In the genomic region with DNA sequence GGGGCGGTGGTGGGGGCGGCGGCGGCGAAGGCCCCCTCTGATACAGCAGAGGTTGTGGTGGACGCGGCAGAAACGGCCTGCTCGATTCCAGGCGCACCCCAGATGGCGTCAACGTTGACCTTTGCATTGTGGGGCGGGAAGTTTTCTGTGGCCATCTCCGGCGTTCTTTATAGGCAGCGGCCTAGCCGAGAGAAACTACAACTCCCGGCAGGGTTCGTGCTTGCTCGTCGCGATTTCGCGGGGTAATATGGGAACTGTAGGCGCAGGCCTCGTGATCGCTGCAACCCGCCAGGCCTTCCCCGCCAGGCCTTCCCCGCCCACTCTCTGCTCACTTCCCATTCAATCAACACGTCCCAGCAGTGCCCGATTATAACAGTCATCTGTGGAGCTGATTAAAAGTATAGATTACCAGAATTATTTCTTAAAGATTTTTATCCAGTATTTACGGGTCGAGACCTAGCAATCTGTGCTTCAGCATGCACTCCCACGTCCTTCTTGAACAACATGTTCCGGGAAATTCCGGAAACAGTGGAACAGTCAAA, we compare ENCODE assay signal across 1 cellular context.
TF ChIP-seq lines count a peak whose summit lies in the region.

Gene BOD1, minus strand, starts transcription at position 74 of the 542 bp plus-strand sequence. CDS start 214 bp downstream, outside the sequence.

TF ChIP-seq in K562, 482 proteins besides CTCF, POLR2A, EP300 and RAD21 (continued from another document and continues in another):
- TF ChIP-seq, protein P1, sequence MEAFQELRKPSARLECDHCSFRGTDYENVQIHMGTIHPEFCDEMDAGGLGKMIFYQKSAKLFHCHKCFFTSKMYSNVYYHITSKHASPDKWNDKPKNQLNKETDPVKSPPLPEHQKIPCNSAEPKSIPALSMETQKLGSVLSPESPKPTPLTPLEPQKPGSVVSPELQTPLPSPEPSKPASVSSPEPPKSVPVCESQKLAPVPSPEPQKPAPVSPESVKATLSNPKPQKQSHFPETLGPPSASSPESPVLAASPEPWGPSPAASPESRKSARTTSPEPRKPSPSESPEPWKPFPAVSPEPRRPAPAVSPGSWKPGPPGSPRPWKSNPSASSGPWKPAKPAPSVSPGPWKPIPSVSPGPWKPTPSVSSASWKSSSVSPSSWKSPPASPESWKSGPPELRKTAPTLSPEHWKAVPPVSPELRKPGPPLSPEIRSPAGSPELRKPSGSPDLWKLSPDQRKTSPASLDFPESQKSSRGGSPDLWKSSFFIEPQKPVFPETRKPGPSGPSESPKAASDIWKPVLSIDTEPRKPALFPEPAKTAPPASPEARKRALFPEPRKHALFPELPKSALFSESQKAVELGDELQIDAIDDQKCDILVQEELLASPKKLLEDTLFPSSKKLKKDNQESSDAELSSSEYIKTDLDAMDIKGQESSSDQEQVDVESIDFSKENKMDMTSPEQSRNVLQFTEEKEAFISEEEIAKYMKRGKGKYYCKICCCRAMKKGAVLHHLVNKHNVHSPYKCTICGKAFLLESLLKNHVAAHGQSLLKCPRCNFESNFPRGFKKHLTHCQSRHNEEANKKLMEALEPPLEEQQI (IDR thresholded peaks at IDR 0.05): no peak; the same call in 1 of the 2 replicates
- TF ChIP-seq, protein P2, sequence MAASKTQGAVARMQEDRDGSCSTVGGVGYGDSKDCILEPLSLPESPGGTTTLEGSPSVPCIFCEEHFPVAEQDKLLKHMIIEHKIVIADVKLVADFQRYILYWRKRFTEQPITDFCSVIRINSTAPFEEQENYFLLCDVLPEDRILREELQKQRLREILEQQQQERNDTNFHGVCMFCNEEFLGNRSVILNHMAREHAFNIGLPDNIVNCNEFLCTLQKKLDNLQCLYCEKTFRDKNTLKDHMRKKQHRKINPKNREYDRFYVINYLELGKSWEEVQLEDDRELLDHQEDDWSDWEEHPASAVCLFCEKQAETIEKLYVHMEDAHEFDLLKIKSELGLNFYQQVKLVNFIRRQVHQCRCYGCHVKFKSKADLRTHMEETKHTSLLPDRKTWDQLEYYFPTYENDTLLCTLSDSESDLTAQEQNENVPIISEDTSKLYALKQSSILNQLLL (CRISPR knock-in tag; IDR thresholded peaks at IDR 0.05; ENCODE audit: borderline replicate concordance): no peak
- TF ChIP-seq NCOA4 (IDR thresholded peaks at IDR 0.05; ENCODE audit: partially characterized antibody) (no peak), TEAD4 (IDR thresholded peaks at IDR 0.05; ENCODE audit: low read length) (peak; percentile 24; the same call in 1 of the 2 replicates), TEAD4 (CRISPR knock-in tag; IDR thresholded peaks at IDR 0.05; ENCODE audit: borderline replicate concordance) (no peak), ZNF253 (CRISPR knock-in tag; conservative IDR thresholded peaks at IDR 0.05) (no peak), KLF16 (IDR thresholded peaks at IDR 0.05) (no peak), SMARCE1 (IDR thresholded peaks at IDR 0.05) (peak; percentile 42; the same call in 1 of the 2 replicates), ZNF444 (CRISPR knock-in tag; IDR thresholded peaks at IDR 0.05) (no peak), ZNF280A (IDR thresholded peaks at IDR 0.05; ENCODE audit: low read depth, partially characterized antibody) (no peak), ZNF507 (tag; conservative IDR thresholded peaks at IDR 0.05) (no peak), HMG20B (CRISPR knock-in tag; IDR thresholded peaks at IDR 0.05) (no peak), ZNF23 (CRISPR knock-in tag; IDR thresholded peaks at IDR 0.05) (no peak), KLF13 (tag; IDR thresholded peaks at IDR 0.05; ENCODE audit: borderline replicate concordance, low read depth) (peak; percentile 88; the same call in 1 of the 2 replicates), PHF8 (IDR thresholded peaks at IDR 0.05; ENCODE audit: borderline replicate concordance, low read length) (no peak; the same call in 1 of the 2 replicates), PTRF (tag; IDR thresholded peaks at IDR 0.05) (no peak), GMEB1 (CRISPR knock-in tag; IDR thresholded peaks at IDR 0.05) (peak; percentile 77), MCM3 (IDR thresholded peaks at IDR 0.05) (no peak), POU5F1 (IDR thresholded peaks at IDR 0.05; ENCODE audit: borderline replicate concordance, low read depth, low read length, partially characterized antibody) (peak; percentile 98), CBX2 (IDR thresholded peaks at IDR 0.05; ENCODE audit: insufficient read depth, low read length, poor library complexity, severe bottlenecking) (no peak), MBD2 (IDR thresholded peaks at IDR 0.05; ENCODE audit: borderline replicate concordance, low read depth) (peak; percentile 98), ZNF146 (CRISPR knock-in tag; IDR thresholded peaks at IDR 0.05; ENCODE audit: unreplicated experiment) (no peak), ZNF354B (CRISPR knock-in tag; IDR thresholded peaks at IDR 0.05) (0 out of 2 replicates have a peak, but pooled peaks have one; percentile 52), ARID1B (IDR thresholded peaks at IDR 0.05) (peak; percentile 63), SUPT5H (IDR thresholded peaks at IDR 0.05) (no peak), LARP7 (IDR thresholded peaks at IDR 0.05) (no peak), TCF7 (IDR thresholded peaks at IDR 0.05; ENCODE audit: borderline replicate concordance) (no peak), L3MBTL2 (IDR thresholded peaks at IDR 0.05) (peak; percentile 78), HNRNPH1 (optimal IDR thresholded peaks at IDR 0.05; ENCODE audit: low read depth, low read length) (no peak), ZNF217 (CRISPR knock-in tag; IDR thresholded peaks at IDR 0.05) (no peak), MCM5 (IDR thresholded peaks at IDR 0.05; ENCODE audit: low read depth) (no peak), GABPB1 (CRISPR knock-in tag; IDR thresholded peaks at IDR 0.05) (peak; percentile 65; the same call in 1 of the 2 replicates), CBX3 (IDR thresholded peaks at IDR 0.05; ENCODE audit: borderline replicate concordance in 1 of 2, low read length in 2 of 2) (0 out of 3 replicates have a peak, but pooled peaks of 1 of the 2 experiments have one; percentile 25), CHD2 (IDR thresholded peaks at IDR 0.05; ENCODE audit: low read depth, low read length) (peak; percentile 62; the same call in 1 of the 2 replicates), GTF2E2 (tag; IDR thresholded peaks at IDR 0.05) (no peak), SNRNP70 (optimal IDR thresholded peaks at IDR 0.05; ENCODE audit: low read depth, low read length) (no peak), XRCC5 (IDR thresholded peaks at IDR 0.05; ENCODE audit: low read depth, low read length) (no peak), NCOA2 (IDR thresholded peaks at IDR 0.05; ENCODE audit: partially characterized antibody in 2 of 2) (no peak), ZKSCAN1 (IDR thresholded peaks at IDR 0.05; ENCODE audit: low read depth, low read length) (no peak), FOXM1 (IDR thresholded peaks at IDR 0.05; ENCODE audit: low read depth) (no peak), FOXM1 (CRISPR knock-in tag; IDR thresholded peaks at IDR 0.05; ENCODE audit: low read depth) (no peak), SNAPC5 (CRISPR knock-in tag; IDR thresholded peaks at IDR 0.05) (no peak), ZNF197 (CRISPR knock-in tag; IDR thresholded peaks at IDR 0.05; ENCODE audit: low read depth) (peak; percentile 99), PHTF2 (CRISPR knock-in tag; IDR thresholded peaks at IDR 0.05) (no peak; the same call in 1 of the 2 replicates), NR2F6 (CRISPR knock-in tag; IDR thresholded peaks at IDR 0.05) (no peak), CBFA2T2 (conservative IDR thresholded peaks at IDR 0.05) (peak; percentile 46), FIP1L1 (IDR thresholded peaks at IDR 0.05; ENCODE audit: low read depth, low read length, poor library complexity, severe bottlenecking) (no peak)
- TF ChIP-seq, protein P3, sequence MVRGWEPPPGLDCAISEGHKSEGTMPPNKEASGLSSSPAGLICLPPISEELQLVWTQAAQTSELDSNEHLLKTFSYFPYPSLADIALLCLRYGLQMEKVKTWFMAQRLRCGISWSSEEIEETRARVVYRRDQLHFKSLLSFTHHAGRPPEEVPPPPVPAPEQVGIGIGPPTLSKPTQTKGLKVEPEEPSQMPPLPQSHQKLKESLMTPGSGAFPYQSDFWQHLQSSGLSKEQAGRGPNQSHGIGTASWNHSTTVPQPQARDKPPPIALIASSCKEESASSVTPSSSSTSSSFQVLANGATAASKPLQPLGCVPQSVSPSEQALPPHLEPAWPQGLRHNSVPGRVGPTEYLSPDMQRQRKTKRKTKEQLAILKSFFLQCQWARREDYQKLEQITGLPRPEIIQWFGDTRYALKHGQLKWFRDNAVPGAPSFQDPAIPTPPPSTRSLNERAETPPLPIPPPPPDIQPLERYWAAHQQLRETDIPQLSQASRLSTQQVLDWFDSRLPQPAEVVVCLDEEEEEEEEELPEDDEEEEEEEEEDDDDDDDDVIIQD (CRISPR knock-in tag; IDR thresholded peaks at IDR 0.05): 0 out of 2 replicates have a peak, but pooled peaks have one; percentile 66
- TF ChIP-seq, protein P4, sequence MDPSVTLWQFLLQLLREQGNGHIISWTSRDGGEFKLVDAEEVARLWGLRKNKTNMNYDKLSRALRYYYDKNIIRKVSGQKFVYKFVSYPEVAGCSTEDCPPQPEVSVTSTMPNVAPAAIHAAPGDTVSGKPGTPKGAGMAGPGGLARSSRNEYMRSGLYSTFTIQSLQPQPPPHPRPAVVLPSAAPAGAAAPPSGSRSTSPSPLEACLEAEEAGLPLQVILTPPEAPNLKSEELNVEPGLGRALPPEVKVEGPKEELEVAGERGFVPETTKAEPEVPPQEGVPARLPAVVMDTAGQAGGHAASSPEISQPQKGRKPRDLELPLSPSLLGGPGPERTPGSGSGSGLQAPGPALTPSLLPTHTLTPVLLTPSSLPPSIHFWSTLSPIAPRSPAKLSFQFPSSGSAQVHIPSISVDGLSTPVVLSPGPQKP (CRISPR knock-in tag; IDR thresholded peaks at IDR 0.05): no peak
- TF ChIP-seq, protein P5, sequence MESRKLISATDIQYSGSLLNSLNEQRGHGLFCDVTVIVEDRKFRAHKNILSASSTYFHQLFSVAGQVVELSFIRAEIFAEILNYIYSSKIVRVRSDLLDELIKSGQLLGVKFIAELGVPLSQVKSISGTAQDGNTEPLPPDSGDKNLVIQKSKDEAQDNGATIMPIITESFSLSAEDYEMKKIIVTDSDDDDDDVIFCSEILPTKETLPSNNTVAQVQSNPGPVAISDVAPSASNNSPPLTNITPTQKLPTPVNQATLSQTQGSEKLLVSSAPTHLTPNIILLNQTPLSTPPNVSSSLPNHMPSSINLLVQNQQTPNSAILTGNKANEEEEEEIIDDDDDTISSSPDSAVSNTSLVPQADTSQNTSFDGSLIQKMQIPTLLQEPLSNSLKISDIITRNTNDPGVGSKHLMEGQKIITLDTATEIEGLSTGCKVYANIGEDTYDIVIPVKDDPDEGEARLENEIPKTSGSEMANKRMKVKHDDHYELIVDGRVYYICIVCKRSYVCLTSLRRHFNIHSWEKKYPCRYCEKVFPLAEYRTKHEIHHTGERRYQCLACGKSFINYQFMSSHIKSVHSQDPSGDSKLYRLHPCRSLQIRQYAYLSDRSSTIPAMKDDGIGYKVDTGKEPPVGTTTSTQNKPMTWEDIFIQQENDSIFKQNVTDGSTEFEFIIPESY (CRISPR knock-in tag; IDR thresholded peaks at IDR 0.05): no peak
- TF ChIP-seq, protein P6, sequence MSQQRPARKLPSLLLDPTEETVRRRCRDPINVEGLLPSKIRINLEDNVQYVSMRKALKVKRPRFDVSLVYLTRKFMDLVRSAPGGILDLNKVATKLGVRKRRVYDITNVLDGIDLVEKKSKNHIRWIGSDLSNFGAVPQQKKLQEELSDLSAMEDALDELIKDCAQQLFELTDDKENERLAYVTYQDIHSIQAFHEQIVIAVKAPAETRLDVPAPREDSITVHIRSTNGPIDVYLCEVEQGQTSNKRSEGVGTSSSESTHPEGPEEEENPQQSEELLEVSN (IDR thresholded peaks at IDR 0.05; ENCODE audit: borderline replicate concordance in 1 of 2, extremely low read depth in 1 of 2, insufficient read depth in 1 of 2, insufficient read length in 1 of 2, low read depth in 1 of 2, low read length in 1 of 2, poor library complexity in 1 of 2, severe bottlenecking in 1 of 2): peak; percentile 59 to 69
- TF ChIP-seq, protein P7, sequence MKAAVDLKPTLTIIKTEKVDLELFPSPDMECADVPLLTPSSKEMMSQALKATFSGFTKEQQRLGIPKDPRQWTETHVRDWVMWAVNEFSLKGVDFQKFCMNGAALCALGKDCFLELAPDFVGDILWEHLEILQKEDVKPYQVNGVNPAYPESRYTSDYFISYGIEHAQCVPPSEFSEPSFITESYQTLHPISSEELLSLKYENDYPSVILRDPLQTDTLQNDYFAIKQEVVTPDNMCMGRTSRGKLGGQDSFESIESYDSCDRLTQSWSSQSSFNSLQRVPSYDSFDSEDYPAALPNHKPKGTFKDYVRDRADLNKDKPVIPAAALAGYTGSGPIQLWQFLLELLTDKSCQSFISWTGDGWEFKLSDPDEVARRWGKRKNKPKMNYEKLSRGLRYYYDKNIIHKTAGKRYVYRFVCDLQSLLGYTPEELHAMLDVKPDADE (conservative IDR thresholded peaks at IDR 0.05; ENCODE audit: control insufficient read depth, low read depth, low read length): peak; percentile 100
